ENCODE assay signal across 18 cellular contexts in the genomic region with DNA sequence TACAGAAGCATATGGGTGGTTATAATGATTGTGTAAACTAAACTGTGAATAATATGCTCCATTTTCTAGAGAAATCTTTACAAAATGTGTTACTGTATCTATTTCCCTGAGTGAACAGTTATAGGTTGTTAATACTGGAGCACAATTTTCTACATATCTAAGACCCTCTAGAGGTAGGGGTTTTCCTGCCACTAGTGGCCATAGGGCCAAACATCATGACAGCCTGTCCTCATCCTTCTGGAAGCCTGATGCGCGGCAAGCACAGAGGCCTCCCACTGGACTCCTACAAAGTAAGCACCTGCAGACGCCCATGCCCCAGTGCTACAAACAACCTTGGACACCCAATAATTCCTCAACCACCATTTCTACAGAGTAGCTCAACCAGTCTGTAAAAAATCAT.
"Had no signal": no experiment of that assay in that cellular context is flagged by ENCODE, and none has a peak within 500 bp of the region (broad histone marks: within the 10 kb centered on the region; RNA-seq: fewer than 3 reads in every experiment).

No MANE protein-coding gene starts in this region.

- H3K4me1 ChIP-seq: uterus had no signal

- H3K4me3 ChIP-seq: gastrocnemius medialis, heart left ventricle, tibial artery, uterus had no signal

- H3K9me3 ChIP-seq: gastrocnemius medialis, heart left ventricle, tibial artery, uterus had no signal

- DNase-seq: activated CD4-positive, alpha-beta T cell treated with anti-CD3 and anti-CD28 coated beads, Interleukin-2, amount 10 ng/mL, durations not matched to agents 24 days and 14 days; activated CD4-positive, CD25-positive, alpha-beta regulatory T cell; activated CD8-positive, alpha-beta memory T cell treated with anti-CD3 and anti-CD28 coated beads, Interleukin-2, amount 50 U/mL, for 48 hours; activated naive CD8-positive, alpha-beta T cell treated with anti-CD3 and anti-CD28 coated beads for 36 hours; dermis blood vessel endothelial cell; effector memory CD8-positive, alpha-beta T cell; gastrocnemius medialis; heart left ventricle; immature natural killer cell; nephron progenitor cell; posterior cingulate gyrus; retina; stimulated activated CD4-positive, alpha-beta T cell treated with anti-CD3 and anti-CD28 coated beads, Interleukin-15, amount 100 ng/mL, for 24 hours; stimulated activated CD4-positive, alpha-beta T cell treated with anti-CD3 and anti-CD28 coated beads, Interleukin-4, amount 100 ng/mL, for 1 hour; stimulated activated naive B cell treated with anti-CD40 and anti-IgM and Interleukin-4, amounts not matched to agents 10 μg/mL and 1 μg/mL and 100 μg/mL, for 72 hours; tibial artery; uterus had no signal

- H3K27ac Mint-ChIP-seq: activated CD4-positive, alpha-beta T cell treated with anti-CD3 and anti-CD28 coated beads, Interleukin-2, amount 10 ng/mL, durations not matched to agents 24 days and 14 days; activated naive CD8-positive, alpha-beta T cell treated with anti-CD3 and anti-CD28 coated beads for 36 hours; effector memory CD8-positive, alpha-beta T cell; immature natural killer cell; stimulated activated naive B cell treated with anti-CD40 and anti-IgM and Interleukin-4, amounts not matched to agents 10 μg/mL and 1 μg/mL and 100 μg/mL, for 72 hours; T-helper 2 cell treated with Interferon-gamma antibody and Interleukin-4, amounts not matched to agents 5 μg/mL and 100 μg/mL, for 36 hours had no signal

- H3K27me3 ChIP-seq: gastrocnemius medialis, heart left ventricle, tibial artery, uterus had no signal

- H3K9me3 Mint-ChIP-seq: activated CD4-positive, alpha-beta T cell treated with anti-CD3 and anti-CD28 coated beads, Interleukin-2, amount 10 ng/mL, durations not matched to agents 24 days and 14 days; activated naive CD8-positive, alpha-beta T cell treated with anti-CD3 and anti-CD28 coated beads for 36 hours; effector memory CD8-positive, alpha-beta T cell; immature natural killer cell; nephron progenitor cell; stimulated activated naive B cell treated with anti-CD40 and anti-IgM and Interleukin-4, amounts not matched to agents 10 μg/mL and 1 μg/mL and 100 μg/mL, for 72 hours; T-helper 2 cell treated with Interferon-gamma antibody and Interleukin-4, amounts not matched to agents 5 μg/mL and 100 μg/mL, for 36 hours had no signal

- H3K36me3 ChIP-seq: gastrocnemius medialis, uterus had no signal

- H3K27ac ChIP-seq: gastrocnemius medialis, heart left ventricle, uterus had no signal

- H3K4me3 Mint-ChIP-seq: activated CD4-positive, alpha-beta T cell treated with anti-CD3 and anti-CD28 coated beads, Interleukin-2, amount 10 ng/mL, durations not matched to agents 24 days and 14 days; activated naive CD8-positive, alpha-beta T cell treated with anti-CD3 and anti-CD28 coated beads for 36 hours; effector memory CD8-positive, alpha-beta T cell; immature natural killer cell; stimulated activated naive B cell treated with anti-CD40 and anti-IgM and Interleukin-4, amounts not matched to agents 10 μg/mL and 1 μg/mL and 100 μg/mL, for 72 hours; T-helper 2 cell treated with Interferon-gamma antibody and Interleukin-4, amounts not matched to agents 5 μg/mL and 100 μg/mL, for 36 hours had no signal

- H3K27me3 Mint-ChIP-seq: effector memory CD8-positive, alpha-beta T cell; stimulated activated naive B cell treated with anti-CD40 and anti-IgM and Interleukin-4, amounts not matched to agents 10 μg/mL and 1 μg/mL and 100 μg/mL, for 72 hours had no signal

- ATAC-seq: effector memory CD8-positive, alpha-beta T cell; gastrocnemius medialis; heart left ventricle; stimulated activated naive B cell treated with anti-CD40 and anti-IgM and Interleukin-4, amounts not matched to agents 10 μg/mL and 1 μg/mL and 100 μg/mL, for 72 hours had no signal
